1 cellular context compared by ENCODE assay signal in genomic region chr7:135602304-135602703, GRCh38.
TF ChIP-seq lines count a peak whose summit lies in the region.

No MANE protein-coding gene starts in this region.

TF ChIP-seq in IMR-90, 13 proteins besides CTCF, POLR2A, EP300 and RAD21:
- peak; percentile 43; the same call in 1 of the 2 replicates for TF ChIP-seq NFE2L2 (IDR thresholded peaks at IDR 0.05; ENCODE audit: low read depth, low read length)
- no peak for TF ChIP-seq USF2 (IDR thresholded peaks at IDR 0.05; ENCODE audit: low read depth, low read length)
- 0 out of 2 replicates have a peak, but pooled peaks have one; percentile 11 for TF ChIP-seq CEBPB (IDR thresholded peaks at IDR 0.05; ENCODE audit: low read depth, low read length)
TF ChIP-seq in IMR-90: peak in this region for 2.
